ENCODE assay signal across 17 cellular contexts in genomic region chr15:31477851-31478250, GRCh38.
A peak's percentile ranks its signal among the peaks of the same experiment; 100 is the strongest.
DNase-seq lines count a peak whose midpoint lies in the region; ATAC-seq and TF ChIP-seq lines count a peak whose summit lies in the region.
"Had no signal": no experiment of that assay in that cellular context is flagged by ENCODE, and none has a peak within 500 bp of the region (broad histone marks: within the 10 kb centered on the region; RNA-seq: fewer than 3 reads in every experiment).

No MANE protein-coding gene starts in this region.

- no peaks in the 10 kb centered on the region for H3K36me3 ChIP-seq in CD8-positive, alpha-beta memory T cell (ENCODE audit: insufficient read depth, low read length)
- H3K36me3 ChIP-seq: BLaER1, MG63 had no signal

- no peaks in the 10 kb centered on the region for H3K27me3 Mint-ChIP-seq in activated T-cell treated with anti-CD3 and anti-CD28 coated beads, Interleukin-2, amount 50 U/mL, for 24 hours
- no peaks in the 10 kb centered on the region for H3K27me3 Mint-ChIP-seq in CD8-positive, alpha-beta memory T cell
- peaks cover 14% of the 10 kb centered on the region for H3K27me3 Mint-ChIP-seq in glutamatergic neuron (ENCODE audit: unreplicated experiment)

- H3K4me3 ChIP-seq in CD8-positive, alpha-beta memory T cell (ENCODE audit: low read length), result no peak overlapping the region
- H3K4me3 ChIP-seq: BLaER1, GM12878, MG63, PC-9 had no signal

- no peak overlapping the region for H3K4me3 Mint-ChIP-seq in activated T-cell treated with anti-CD3 and anti-CD28 coated beads, Interleukin-2, amount 50 U/mL, for 24 hours
- H3K4me3 Mint-ChIP-seq in CD8-positive, alpha-beta memory T cell, result peak overlapping the region in 1 of 7 donors; percentile 35
- peak overlapping the region; percentile 46 for H3K4me3 Mint-ChIP-seq in glutamatergic neuron (ENCODE audit: unreplicated experiment)

- peak; percentile 16 for DNase-seq in activated T-cell treated with anti-CD3 and anti-CD28 coated beads, Interleukin-2, amount 50 U/mL, for 24 hours
- DNase-seq in activated T-cell treated with anti-CD3 and anti-CD28 coated beads, Interleukin-2, amount 50 U/mL, for 1 hour, result no peak
- no peak for DNase-seq in CD8-positive, alpha-beta memory T cell
- DNase-seq in glutamatergic neuron (no peak), cerebellar nuclear complex (lab: John Stamatoyannopoulos, UW) (no peak), anterior cingulate cortex (lab: John Stamatoyannopoulos, UW) (no peak)
- peak; percentile 18 for DNase-seq in stimulated activated CD8-positive, alpha-beta memory T cell treated with anti-CD3 and anti-CD28 coated beads, Interleukin-4, amount 100 ng/mL, for 48 hours
- DNase-seq: DMS 273 treated with DMSO at 0.1 percent for 48 hours, GDM1, MG63, NCI-H1092, NCI-H2081 treated with DMSO at 0.1 percent for 48 hours, NCI-H524, PC-9 had no signal

- CTCF ChIA-PET in CD8-positive, alpha-beta memory T cell (lab: Charles Lee), result interaction anchor here (1.3 to 7.0 kb wide), 2 partner anchors 11 to 112 kb away, joined by 3 to 52 read pairs; no protein-coding TSS in a partner anchor

- H3K9me3 Mint-ChIP-seq in activated T-cell treated with anti-CD3 and anti-CD28 coated beads, Interleukin-2, amount 50 U/mL, for 24 hours, result peaks cover 4% of the 10 kb centered on the region
- H3K9me3 Mint-ChIP-seq in CD8-positive, alpha-beta memory T cell, result no peaks in the 10 kb centered on the region
- H3K9me3 Mint-ChIP-seq in glutamatergic neuron (ENCODE audit: unreplicated experiment), result peaks cover 14% of the 10 kb centered on the region

- no peak overlapping the region for H3K27ac ChIP-seq in CD8-positive, alpha-beta memory T cell (ENCODE audit: low read depth, low read length)
- H3K27ac ChIP-seq: BLaER1, PC-9 had no signal

- H3K9me3 ChIP-seq in CD8-positive, alpha-beta memory T cell (ENCODE audit: low read length), result no peaks in the 10 kb centered on the region
- H3K9me3 ChIP-seq: BLaER1, MG63 had no signal

- POLR2A ChIA-PET in CD8-positive, alpha-beta memory T cell (lab: Charles Lee), result no interaction called here

- H3K27ac Mint-ChIP-seq in activated T-cell treated with anti-CD3 and anti-CD28 coated beads, Interleukin-2, amount 50 U/mL, for 24 hours, result peak overlapping the region; percentile 53
- peak overlapping the region; percentile 48 to 93 (median 79) for H3K27ac Mint-ChIP-seq in CD8-positive, alpha-beta memory T cell
- H3K27ac Mint-ChIP-seq in glutamatergic neuron (ENCODE audit: unreplicated experiment), result no peak overlapping the region

- H3K4me1 ChIP-seq in CD8-positive, alpha-beta memory T cell (ENCODE audit: insufficient read depth, low read length), result peaks cover 46% of the 10 kb centered on the region

- no peak for ATAC-seq in GM18861 (IDR thresholded peaks at IDR 0.05; ENCODE audit: unreplicated experiment)
- ATAC-seq: GM12878 had no signal

- no peak for TF ChIP-seq CTCF in glutamatergic neuron (IDR thresholded peaks at IDR 0.05; ENCODE audit: partially characterized antibody, unreplicated experiment)

- H3K27me3 ChIP-seq in CD8-positive, alpha-beta memory T cell (ENCODE audit: insufficient read depth, low read length, poor library complexity, severe bottlenecking), result no peaks in the 10 kb centered on the region
- H3K27me3 ChIP-seq: BLaER1, MG63 had no signal

- peaks cover 72% of the 10 kb centered on the region for H3K4me1 Mint-ChIP-seq in activated T-cell treated with anti-CD3 and anti-CD28 coated beads, Interleukin-2, amount 50 U/mL, for 24 hours (ENCODE audit: low read depth)
- H3K4me1 Mint-ChIP-seq in CD8-positive, alpha-beta memory T cell, result peaks cover 67 to 98% (median 70%) of the 10 kb centered on the region in 3 donors
- H3K4me1 Mint-ChIP-seq in glutamatergic neuron (ENCODE audit: low read depth, unreplicated experiment), result peaks cover 45% of the 10 kb centered on the region

- peaks cover 51% of the 10 kb centered on the region for H3K36me3 Mint-ChIP-seq in activated T-cell treated with anti-CD3 and anti-CD28 coated beads, Interleukin-2, amount 50 U/mL, for 24 hours (ENCODE audit: low read depth)
- H3K36me3 Mint-ChIP-seq in CD8-positive, alpha-beta memory T cell, result peaks cover 0 to 24% (median 5%) of the 10 kb centered on the region in 3 donors
- H3K36me3 Mint-ChIP-seq in glutamatergic neuron (ENCODE audit: unreplicated experiment), result peaks cover 10% of the 10 kb centered on the region

Comparison
In these comparisons a context has a peak if more than half of its experiments do, and no peak if none do; other contexts are left out.
1. DNase-seq: peak in activated T-cell treated with anti-CD3 and anti-CD28 coated beads, Interleukin-2, amount 50 U/mL, for 24 hours (single experiment) and stimulated activated CD8-positive, alpha-beta memory T cell treated with anti-CD3 and anti-CD28 coated beads, Interleukin-4, amount 100 ng/mL, for 48 hours (single experiment); none in activated T-cell treated with anti-CD3 and anti-CD28 coated beads, Interleukin-2, amount 50 U/mL, for 1 hour (single experiment), CD8-positive, alpha-beta memory T cell (0 of 5), glutamatergic neuron (single experiment), cerebellar nuclear complex (0 of 2) and anterior cingulate cortex (0 of 58).